In the genomic region with DNA sequence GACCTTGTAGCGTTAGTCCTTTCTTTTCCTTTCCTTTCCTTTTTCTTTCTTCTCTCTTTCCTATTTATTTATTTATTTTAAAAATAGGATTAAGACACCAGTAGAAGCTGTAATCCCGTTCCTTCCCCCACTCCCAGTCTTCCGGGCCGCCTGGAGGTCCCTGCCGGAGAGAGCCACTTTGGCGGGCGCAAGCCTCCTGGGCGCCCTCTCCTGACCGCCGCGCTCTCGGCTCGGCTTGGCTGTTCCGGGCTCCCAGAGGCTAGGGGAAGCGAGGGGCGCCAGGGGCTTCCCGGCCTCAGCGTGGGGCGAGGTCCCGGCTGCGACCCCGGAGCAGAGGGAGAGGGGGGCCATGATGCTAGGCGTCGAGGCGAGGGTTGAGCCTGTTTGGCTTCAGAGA, we compare ENCODE assay signal across 9 cellular contexts. TPM values are rescaled to one million over a fixed set of nuclear protein-coding genes. Genes with fewer than 3 reads are reported as not detected.
DNase-seq lines count a peak whose midpoint lies in the region; ATAC-seq, FAIRE-seq and TF ChIP-seq lines count a peak whose summit lies in the region.
"Had no signal": no experiment of that assay in that cellular context is flagged by ENCODE, and none has a peak within 500 bp of the region (broad histone marks: within the 10 kb centered on the region; RNA-seq: fewer than 3 reads in every experiment).

No MANE protein-coding gene starts in this region.

- TF ChIP-seq CTCF in omental fat pad (IDR thresholded peaks at IDR 0.05): no peak

- FAIRE-seq in GM12892 (lab: Jason Lieb, UNC): no peak

- DNase-seq in ACHN: peak; percentile 54
- peak; percentile 41 for DNase-seq in amniotic epithelial cell (ENCODE audit: low read depth)
- DNase-seq in left cardiac atrium: peak; percentile 36
- DNase-seq in omental fat pad (ENCODE audit: low spot score): no peak
- DNase-seq in NCI-H2081 treated with DMSO at 0.1 percent for 48 hours (lab: John Stamatoyannopoulos, UW): no peak
- no peak for DNase-seq in GM12892 (ENCODE audit: insufficient read length)
- DNase-seq in SW480 (ENCODE audit: low spot score): no peak
- DNase-seq in NCI-H1092 (lab: John Stamatoyannopoulos, UW): no peak
- DNase-seq: NCI-H1092 treated with DMSO at 0.1 percent for 48 hours had no signal

- TF ChIP-seq POLR2A in GM12892 (IDR thresholded peaks at IDR 0.05; ENCODE audit: low read depth, low read length): no peak

- in situ Hi-C loops in ACHN (cut with HindIII; ENCODE audit: low pct_ligation_motif_present, low pct_unique_long_range_greater_than_20kb, low sequenced_read_pairs): no loop called here

- ATAC-seq in left cardiac atrium (peak; percentile 74 to 80), omental fat pad (ENCODE audit: low FRiP score) (peak; percentile 24)

- intact Hi-C loops in left cardiac atrium (cut with DNase I): no loop called here

RNA-seq across cellular contexts. Expression of gene MEIS1, which starts 10.9 kb away (rescaled TPM):
- total RNA-seq in left cardiac atrium: 10 to 100 TPM; 32.4 to 36.1 TPM
- 10 to 100 TPM; 19.8 to 67.3 (median 46.3) TPM for total RNA-seq in omental fat pad
- not detected for polyA plus RNA-seq in GM12892 (2012; ENCODE audit: missing spikeins)

Comparison
In these comparisons a context has a peak if more than half of its experiments do, and no peak if none do; other contexts are left out.
1. DNase-seq: peak in ACHN (single experiment), amniotic epithelial cell (single experiment) and left cardiac atrium (single experiment); none in omental fat pad (single experiment), NCI-H2081 treated with DMSO at 0.1 percent for 48 hours (single experiment), GM12892 (single experiment), SW480 (single experiment) and NCI-H1092 (single experiment).